In the genomic region with DNA sequence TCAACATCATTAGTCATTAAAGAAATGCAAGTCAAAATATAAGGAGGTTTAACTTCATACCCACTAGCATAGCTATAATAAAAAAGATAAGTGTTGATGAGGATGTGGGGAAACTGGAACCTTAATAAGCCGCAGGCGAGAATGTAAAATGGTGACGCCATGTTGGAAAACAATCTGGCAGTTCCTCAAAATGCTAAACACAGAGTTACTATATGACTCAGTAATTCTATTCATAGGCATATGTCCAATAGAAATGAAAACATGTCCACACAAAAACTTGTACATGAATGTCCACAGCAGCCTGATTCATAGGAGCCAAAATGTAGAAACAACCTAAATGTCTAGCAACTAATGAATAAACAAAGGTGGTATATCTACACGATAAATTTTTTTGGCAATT, we compare ENCODE assay signal across 15 cellular contexts.
"Had no signal": no experiment of that assay in that cellular context is flagged by ENCODE, and none has a peak within 500 bp of the region (broad histone marks: within the 10 kb centered on the region; RNA-seq: fewer than 3 reads in every experiment).

No MANE protein-coding gene starts in this region.

- H3K27me3 ChIP-seq: adrenal gland, right atrium auricular region, tibial artery, vagina had no signal

- FAIRE-seq: small intestine had no signal

- H3K27ac Mint-ChIP-seq: naive B cell had no signal

- H3K4me3 Mint-ChIP-seq: central memory CD8-positive, alpha-beta T cell; effector memory CD8-positive, alpha-beta T cell; naive B cell had no signal

- H3K9me3 Mint-ChIP-seq: central memory CD8-positive, alpha-beta T cell; effector memory CD8-positive, alpha-beta T cell; naive B cell had no signal

- H3K4me3 ChIP-seq: adrenal gland, right atrium auricular region, tibial artery, vagina had no signal

- H3K4me1 Mint-ChIP-seq: central memory CD8-positive, alpha-beta T cell had no signal

- DNase-seq: activated CD4-positive, CD25-positive, alpha-beta regulatory T cell; activated naive CD4-positive, alpha-beta T cell treated with anti-CD3 and anti-CD28 coated beads, Interleukin-2, amount 50 U/mL, for 16 hours; activated T-cell treated with anti-CD3 and anti-CD28 coated beads, Interleukin-2, amount 50 U/mL, for 1 hour; adrenal gland; effector memory CD8-positive, alpha-beta T cell; hippocampal formation; kidney glomerular epithelial cell; midbrain; naive B cell; posterior cingulate gyrus; small intestine; tibial artery had no signal

- ATAC-seq: effector memory CD8-positive, alpha-beta T cell had no signal
